ENCODE assay signal across 11 cellular contexts in the genomic region with DNA sequence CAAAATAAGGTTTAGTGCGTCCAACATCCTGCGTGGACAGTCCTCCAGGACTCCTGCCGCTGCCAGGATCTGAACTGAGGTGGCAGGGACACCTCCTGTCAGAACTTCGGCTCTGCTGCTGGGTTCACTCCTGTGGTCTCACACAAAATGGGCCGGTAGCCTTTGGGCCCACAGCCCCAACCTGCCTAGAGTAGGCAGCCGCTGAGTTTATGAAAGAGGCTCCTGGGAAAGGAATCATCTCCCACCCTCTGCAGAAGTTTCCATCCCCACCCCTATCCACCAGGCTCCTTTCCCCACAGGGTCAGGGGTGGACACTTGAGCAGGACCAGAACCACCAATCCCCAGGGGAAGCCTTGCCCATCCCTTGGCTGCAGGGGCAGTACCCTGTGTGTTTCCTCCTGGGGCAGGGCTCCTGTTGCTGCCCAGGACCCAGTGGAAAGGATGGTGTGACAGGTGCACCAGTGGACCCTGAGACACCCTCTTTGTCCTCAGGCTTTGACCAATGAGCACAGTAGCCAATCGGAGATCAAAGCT. TPM values are rescaled to one million over a fixed set of nuclear protein-coding genes. Genes with fewer than 3 reads are reported as not detected.
DNase-seq lines count a peak whose midpoint lies in the region; ATAC-seq and TF ChIP-seq lines count a peak whose summit lies in the region.
"Had no signal": no experiment of that assay in that cellular context is flagged by ENCODE, and none has a peak within 500 bp of the region (broad histone marks: within the 10 kb centered on the region; RNA-seq: fewer than 3 reads in every experiment).

No MANE protein-coding gene starts in this region.

- H3K27me3 Mint-ChIP-seq in brain (peaks cover 19% of the 10 kb centered on the region), type B pancreatic cell (no peaks in the 10 kb centered on the region)

- 27 to 35% methylated on average over 7 of the region's 7 CpGs for WGBS in heart right ventricle, 2 donors

- H3K4me3 ChIP-seq in heart right ventricle, result peak overlapping the region in 2 of 10 donors; percentile 2 to 28
- H3K4me3 ChIP-seq in mucosa of rectum (ENCODE audit: low read length in 2 of 2), result no peak overlapping the region

- H3K4me1 ChIP-seq in heart right ventricle (peaks cover 36 to 80% (median 68%) of the 10 kb centered on the region in 9 donors), mucosa of rectum (ENCODE audit: control insufficient read depth in 2 of 2, insufficient read depth in 2 of 2, low read length in 2 of 2) (peaks cover 23 to 30% of the 10 kb centered on the region in 2 donors)
- H3K4me1 ChIP-seq: foreskin keratinocyte had no signal

- peak overlapping the region in 3 of 5 experiments; percentile 85 to 91 (median 87) for H3K27ac Mint-ChIP-seq in brain
- H3K27ac Mint-ChIP-seq in type B pancreatic cell, result peak overlapping the region; percentile 53

- ATAC-seq in heart right ventricle (no peak), left ventricle myocardium superior (no peak), HG02763 (IDR thresholded peaks at IDR 0.05; ENCODE audit: unreplicated experiment) (no peak), GM18909 (IDR thresholded peaks at IDR 0.05; ENCODE audit: poor library complexity, unreplicated experiment) (no peak)
- ATAC-seq: foreskin keratinocyte had no signal

- H3K36me3 Mint-ChIP-seq in brain (no peaks in the 10 kb centered on the region), type B pancreatic cell (no peaks in the 10 kb centered on the region)

- no peaks in the 10 kb centered on the region for H3K9me3 Mint-ChIP-seq in brain
- no peaks in the 10 kb centered on the region for H3K9me3 Mint-ChIP-seq in type B pancreatic cell

- peak in 1 of 9 donors; percentile 16 for TF ChIP-seq CTCF in heart right ventricle (IDR thresholded peaks at IDR 0.05)
- TF ChIP-seq CTCF in brain (conservative IDR thresholded peaks at IDR 0.05), result peak; percentile 9 to 21
- no peak for TF ChIP-seq CTCF in type B pancreatic cell (conservative IDR thresholded peaks at IDR 0.05)

- H3K9me3 ChIP-seq in heart right ventricle (no peaks in the 10 kb centered on the region), mucosa of rectum (ENCODE audit: control insufficient read depth in 2 of 2, low read length in 2 of 2) (no peaks in the 10 kb centered on the region)

- H3K4me3 Mint-ChIP-seq in brain (peak overlapping the region in 3 of 5 experiments; percentile 35 to 61 (median 45)), type B pancreatic cell (peak overlapping the region; percentile 65)

- H3K36me3 ChIP-seq in heart right ventricle (peaks cover 0 to 16% (median 0%) of the 10 kb centered on the region in 9 donors), mucosa of rectum (ENCODE audit: control insufficient read depth in 2 of 2, insufficient read depth in 2 of 2, low read length in 2 of 2) (peaks cover 5 to 11% of the 10 kb centered on the region in 2 donors)

- H3K4me1 Mint-ChIP-seq in brain (peaks cover 36% of the 10 kb centered on the region), type B pancreatic cell (ENCODE audit: unreplicated experiment) (peaks cover 17% of the 10 kb centered on the region)

- H3K27ac ChIP-seq in heart right ventricle, result peak overlapping the region; percentile 48 to 97 (median 82)
- peak overlapping the region; percentile 34 to 59 for H3K27ac ChIP-seq in mucosa of rectum (ENCODE audit: low read depth in 2 of 2, low read length in 2 of 2)
- H3K27ac ChIP-seq: foreskin keratinocyte had no signal

- DNase-seq in heart right ventricle (no peak), left ventricle myocardium superior (no peak), type B pancreatic cell (ENCODE audit: extremely low spot score, unreplicated experiment) (no peak), DMS53 treated with DMSO at 0.1 percent for 48 hours (lab: John Stamatoyannopoulos, UW; ENCODE audit: unreplicated experiment) (no peak)
- DNase-seq: activated CD8-positive, alpha-beta memory T cell treated with anti-CD3 and anti-CD28 coated beads, Interleukin-2, amount 50 U/mL, for 4 hours; foreskin keratinocyte; stimulated activated CD4-positive, alpha-beta T cell treated with anti-CD3 and anti-CD28 coated beads, Interleukin-1b, Interleukin-23, amount 100 ng/mL, for 48 hours had no signal

- no peak overlapping the region for H3K9ac ChIP-seq in mucosa of rectum (ENCODE audit: low read depth in 1 of 2, low read length in 2 of 2)

- H3K27me3 ChIP-seq in heart right ventricle, result peaks cover 0 to 12% (median 0%) of the 10 kb centered on the region in 7 donors
- H3K27me3 ChIP-seq in mucosa of rectum (ENCODE audit: control insufficient read depth in 2 of 2, insufficient read depth in 2 of 2, low read length in 2 of 2), result peaks cover 10 to 21% of the 10 kb centered on the region in 2 donors

- intact Hi-C loops in heart right ventricle (cut with DNase I) (loop anchor here in 2 of 10 donors (2.0 to 5.0 kb wide), 2 partner anchors 28 to 37 kb away; a partner anchor contains a TSS), left ventricle myocardium superior (cut with micrococcal nuclease) (no loop called here)

RNA-seq across cellular contexts. Expression of a gene that starts 2.1 kb away (rescaled TPM):
- total RNA-seq in heart right ventricle (not detected), left ventricle myocardium superior (not detected), type B pancreatic cell (ENCODE audit: low replicate concordance) (not detected in 2 replicates)
- polyA plus RNA-seq in heart right ventricle (under 1 TPM; 0.32 to 0.59 TPM), brain (ENCODE audit: insufficient read depth, low read depth, low replicate concordance) (not detected)
- total RNA-seq: foreskin keratinocyte had no signal
- polyA plus RNA-seq: foreskin keratinocyte had no signal

RNA-seq across cellular contexts. Expression of a gene that starts 5.8 kb away (rescaled TPM):
- total RNA-seq in heart right ventricle (10 to 100 TPM; 60.1 to 83.0 (median 72.8) TPM), left ventricle myocardium superior (78.0 TPM), type B pancreatic cell (ENCODE audit: low replicate concordance) (76.5 and 96.3 TPM in 2 replicates)
- polyA plus RNA-seq in heart right ventricle (100 to 1,000 TPM in 1 of 2 donors, 10 to 100 TPM in 1; 50.6 to 119 TPM), brain (ENCODE audit: insufficient read depth, low read depth, low replicate concordance) (99.4 TPM)

RNA-seq across cellular contexts. Expression of a gene that starts 28.2 kb away (rescaled TPM):
- total RNA-seq in heart right ventricle (10 to 100 TPM; 10.2 to 25.4 (median 14.7) TPM), left ventricle myocardium superior (13.1 TPM), type B pancreatic cell (ENCODE audit: low replicate concordance) (9.8 and 13.6 TPM in 2 replicates)
- polyA plus RNA-seq in heart right ventricle (10 to 100 TPM in 1 of 2 donors, 1 to 10 TPM in 1; 5.6 to 10.3 TPM), brain (ENCODE audit: insufficient read depth, low read depth, low replicate concordance) (16.4 TPM)

RNA-seq across cellular contexts. Expression of a gene that starts 35.7 kb away (rescaled TPM):
- total RNA-seq in heart right ventricle (10 to 100 TPM; 32.8 to 52.2 (median 38.5) TPM), left ventricle myocardium superior (47.3 TPM), type B pancreatic cell (ENCODE audit: low replicate concordance) (44.1 and 51.9 TPM in 2 replicates)
- polyA plus RNA-seq in heart right ventricle (10 to 100 TPM; 19.5 to 23.8 TPM), brain (ENCODE audit: insufficient read depth, low read depth, low replicate concordance) (77.8 TPM)
